Comparison of ENCODE assay signal across 22 cellular contexts in the genomic region with DNA sequence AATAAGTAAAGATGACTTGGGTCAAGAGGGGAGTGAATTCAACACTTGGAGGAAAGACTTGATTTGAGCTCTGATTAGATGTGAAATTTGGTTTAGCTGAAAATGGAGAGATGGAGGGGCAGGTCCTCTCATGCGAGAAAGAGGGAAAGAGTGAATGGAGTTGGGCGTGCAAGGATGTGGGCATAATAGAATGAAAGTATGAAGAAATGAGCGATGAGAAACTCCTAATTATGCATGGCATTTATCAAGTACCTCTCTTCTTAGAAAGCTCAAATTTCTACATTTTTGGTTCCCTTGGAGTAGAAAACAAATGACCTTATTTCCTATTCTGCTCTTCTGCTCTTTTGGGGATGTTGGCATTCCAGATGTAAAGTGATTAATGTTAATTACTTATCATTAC.
DNase-seq lines count a peak whose midpoint lies in the region; ATAC-seq and TF ChIP-seq lines count a peak whose summit lies in the region.
"Had no signal": no experiment of that assay in that cellular context is flagged by ENCODE, and none has a peak within 500 bp of the region (broad histone marks: within the 10 kb centered on the region; RNA-seq: fewer than 3 reads in every experiment).

No MANE protein-coding gene starts in this region.

- no peak for ATAC-seq in HG03460 (IDR thresholded peaks at IDR 0.05; ENCODE audit: unreplicated experiment)
- ATAC-seq: GM12878 had no signal

- H3K4me3 Mint-ChIP-seq in osteocyte (ENCODE audit: unreplicated experiment) = peak overlapping the region; percentile 7
- H3K4me3 Mint-ChIP-seq: B cell had no signal

- peaks cover 11% of the 10 kb centered on the region for H3K4me1 ChIP-seq in fibroblast of lung (ENCODE audit: control insufficient read depth, extremely low read depth, insufficient read depth, low read length)
- H3K4me1 ChIP-seq: colonic mucosa had no signal

- no peaks in the 10 kb centered on the region for H4K20me1 ChIP-seq in fibroblast of lung (ENCODE audit: control insufficient read depth, extremely low read depth, insufficient read depth, low read length)

- H3K9ac ChIP-seq in fibroblast of lung (ENCODE audit: insufficient read depth, low read length) = no peak overlapping the region

- H3K4me1 Mint-ChIP-seq in osteocyte (ENCODE audit: unreplicated experiment) = peaks cover 64% of the 10 kb centered on the region

- H3K4me3 ChIP-seq in fibroblast of lung (replicated peaks in 1 of 4; ENCODE audit: control extremely low read depth in 1 of 4, insufficient read depth in 1 of 4, low read depth in 3 of 4, low read length in 4 of 4) = no peak overlapping the region
- H3K4me3 ChIP-seq: colonic mucosa, GM12878 had no signal

- H2AFZ ChIP-seq in fibroblast of lung (ENCODE audit: low read length) = no peak overlapping the region

- no peaks in the 10 kb centered on the region for H3K9me3 Mint-ChIP-seq in osteocyte (ENCODE audit: unreplicated experiment)

- H3K79me2 ChIP-seq in fibroblast of lung (ENCODE audit: control insufficient read depth, insufficient read depth, low read length) = no peaks in the 10 kb centered on the region

- no peaks in the 10 kb centered on the region for H3K27me3 Mint-ChIP-seq in osteocyte (ENCODE audit: unreplicated experiment)
- H3K27me3 Mint-ChIP-seq: B cell had no signal

- H3K9me3 ChIP-seq in fibroblast of lung (ENCODE audit: control insufficient read depth, insufficient read depth, low read depth, low read length) = no peaks in the 10 kb centered on the region
- H3K9me3 ChIP-seq: colonic mucosa, neutrophil had no signal

- no peaks in the 10 kb centered on the region for H3K27me3 ChIP-seq in fibroblast of lung (ENCODE audit: control insufficient read depth, insufficient read depth, low read length)
- H3K27me3 ChIP-seq: colonic mucosa, neutrophil had no signal

- H3K27ac ChIP-seq in fibroblast of lung (ENCODE audit: insufficient read depth, low read length) = no peak overlapping the region
- H3K27ac ChIP-seq: colonic mucosa, epithelial cell of prostate, HL-60, neutrophil had no signal

- peak; percentile 58 for DNase-seq in DMS114 treated with DMSO at 0.1 percent for 48 hours (lab: John Stamatoyannopoulos, UW; ENCODE audit: unreplicated experiment)
- peak; percentile 1 for DNase-seq in NCI-H226
- peak in 1 of 2 donors; percentile 50 for DNase-seq in fibroblast of lung (ENCODE audit: low read depth in 2 of 2)
- no peak for DNase-seq in osteocyte (ENCODE audit: extremely low spot score, unreplicated experiment)
- no peak for DNase-seq in stimulated activated CD4-positive, alpha-beta T cell treated with anti-CD3 and anti-CD28 coated beads, Interleukin-15, amount 100 ng/mL, for 24 hours
- DNase-seq in AML-193 (lab: John Stamatoyannopoulos, UW) = no peak
- DNase-seq: activated CD8-positive, alpha-beta memory T cell treated with anti-CD3 and anti-CD28 coated beads, Interleukin-2, amount 50 U/mL, for 48 hours; activated naive CD4-positive, alpha-beta T cell; colonic mucosa; GDM1; KBM-7; NCI-H2081; NCI-H526 treated with DMSO at 0.1 percent for 48 hours; right cardiac atrium; stimulated activated CD4-positive, alpha-beta T cell treated with anti-CD3 and anti-CD28 coated beads, Interleukin-1b, Interleukin-23, amount 100 ng/mL, for 48 hours; T1000 had no signal

- TF ChIP-seq CTCF in fibroblast of lung (conservative IDR thresholded peaks at IDR 0.05 in 1 of 2, IDR thresholded peaks at IDR 0.05 in 1 of 2; ENCODE audit: low read depth in 1 of 2, low read length in 2 of 2) (no peak), osteocyte (IDR thresholded peaks at IDR 0.05) (no peak)

- peaks cover 3% of the 10 kb centered on the region for H3K36me3 Mint-ChIP-seq in osteocyte (ENCODE audit: unreplicated experiment)

- H3K36me3 ChIP-seq in fibroblast of lung (ENCODE audit: control insufficient read depth, insufficient read depth, low read length) = no peaks in the 10 kb centered on the region
- H3K36me3 ChIP-seq: colonic mucosa, neutrophil had no signal

- peak overlapping the region; percentile 66 for H3K27ac Mint-ChIP-seq in osteocyte (ENCODE audit: unreplicated experiment)
- H3K27ac Mint-ChIP-seq: B cell had no signal

- H3K4me2 ChIP-seq in fibroblast of lung (ENCODE audit: extremely low read depth, insufficient read depth, low read length) = peak overlapping the region; percentile 64

Comparison
In these comparisons a context has a peak if more than half of its experiments do, and no peak if none do; other contexts are left out.
1. DNase-seq: peak in DMS114 treated with DMSO at 0.1 percent for 48 hours (single experiment) and NCI-H226 (single experiment); none in osteocyte (single experiment), stimulated activated CD4-positive, alpha-beta T cell treated with anti-CD3 and anti-CD28 coated beads, Interleukin-15, amount 100 ng/mL, for 24 hours (single experiment) and AML-193 (0 of 2).